1 cellular context compared by ENCODE assay signal in the genomic region with DNA sequence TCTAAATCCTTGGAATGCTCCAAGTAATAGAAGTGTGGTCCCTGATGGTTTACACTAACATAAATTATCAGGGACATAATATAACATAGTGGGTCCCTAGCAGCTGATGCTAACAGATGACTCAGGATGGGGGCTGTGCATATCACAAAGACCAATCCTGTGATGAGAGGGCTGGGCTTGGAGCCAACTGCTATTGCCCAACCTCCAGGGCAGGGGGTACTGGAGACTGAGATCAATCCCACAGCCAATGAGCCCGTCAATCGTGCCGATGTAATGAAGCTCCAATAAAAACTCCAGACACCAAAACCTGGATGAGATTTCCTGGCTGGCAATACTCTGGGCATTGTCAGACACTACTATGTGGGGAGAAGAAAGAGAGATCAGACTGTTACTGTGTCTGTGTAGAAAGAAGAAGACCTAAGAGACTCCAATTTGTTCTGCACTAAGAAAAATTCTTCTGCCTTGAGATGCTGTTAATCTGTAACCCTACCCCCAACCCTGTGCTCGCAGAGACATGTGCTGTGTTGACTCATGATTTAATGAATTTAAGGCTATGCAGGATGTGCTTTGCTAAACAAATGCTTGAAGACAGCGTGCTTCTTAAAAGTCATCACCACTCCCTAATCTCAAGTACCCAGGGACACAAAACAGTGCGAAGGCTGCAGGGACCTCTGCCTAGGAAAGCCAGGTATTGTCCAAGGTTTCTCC.
TF ChIP-seq lines count a peak whose summit lies in the region.

No MANE protein-coding gene starts in this region.

TF ChIP-seq in K562, 482 proteins besides CTCF, POLR2A, EP300 and RAD21 (continued from another document):
- TF ChIP-seq MGA (IDR thresholded peaks at IDR 0.05) (peak; percentile 63), NFIC (IDR thresholded peaks at IDR 0.05) (peak; percentile 80), CEBPB (tag; IDR thresholded peaks at IDR 0.05) (peak; percentile 84), JUND (IDR thresholded peaks at IDR 0.05; ENCODE audit: borderline replicate concordance, low read depth, low read length) (peak; percentile 55), JUND (tag; IDR thresholded peaks at IDR 0.05; ENCODE audit: borderline replicate concordance, low read depth, low read length) (no peak; the same call in 2 of the 3 replicates), CBFA2T2 (conservative IDR thresholded peaks at IDR 0.05) (peak; percentile 28; the same call in 1 of the 2 replicates), SRF (CRISPR knock-in tag; IDR thresholded peaks at IDR 0.05) (no peak), EP400 (IDR thresholded peaks at IDR 0.05) (0 out of 2 replicates have a peak, but pooled peaks have one; percentile 35), CEBPG (CRISPR knock-in tag; IDR thresholded peaks at IDR 0.05) (no peak), CEBPG (tag; conservative IDR thresholded peaks at IDR 0.05 in 1 of 2, IDR thresholded peaks at IDR 0.05 in 1 of 2) (peak; percentile 35 to 53; a peak in 3 of 4 replicates), NCOR1 (IDR thresholded peaks at IDR 0.05) (0 out of 2 replicates have a peak, but pooled peaks have one; percentile 6), KLF1 (tag; IDR thresholded peaks at IDR 0.05) (no peak), NFATC3 (IDR thresholded peaks at IDR 0.05) (no peak), MEIS2 (IDR thresholded peaks at IDR 0.05; ENCODE audit: partially characterized antibody) (peak; percentile 29), FOSL1 (tag; conservative IDR thresholded peaks at IDR 0.05) (peak; percentile 24; the same call in 1 of the 2 replicates), SMAD4 (CRISPR knock-in tag; conservative IDR thresholded peaks at IDR 0.05) (0 out of 2 replicates have a peak, but pooled peaks have one; percentile 22), CBFA2T3 (IDR thresholded peaks at IDR 0.05) (peak; percentile 25; the same call in 1 of the 2 replicates), L3MBTL2 (IDR thresholded peaks at IDR 0.05) (peak; percentile 66; the same call in 1 of the 2 replicates), GATAD2A (IDR thresholded peaks at IDR 0.05) (no peak), ZNF24 (IDR thresholded peaks at IDR 0.05) (peak; percentile 81), TBL1XR1 (IDR thresholded peaks at IDR 0.05; ENCODE audit: low read length in 2 of 2) (0 out of 4 replicates have a peak, but pooled peaks of 1 of the 2 experiments have one; percentile 14)
- TF ChIP-seq, protein P1, sequence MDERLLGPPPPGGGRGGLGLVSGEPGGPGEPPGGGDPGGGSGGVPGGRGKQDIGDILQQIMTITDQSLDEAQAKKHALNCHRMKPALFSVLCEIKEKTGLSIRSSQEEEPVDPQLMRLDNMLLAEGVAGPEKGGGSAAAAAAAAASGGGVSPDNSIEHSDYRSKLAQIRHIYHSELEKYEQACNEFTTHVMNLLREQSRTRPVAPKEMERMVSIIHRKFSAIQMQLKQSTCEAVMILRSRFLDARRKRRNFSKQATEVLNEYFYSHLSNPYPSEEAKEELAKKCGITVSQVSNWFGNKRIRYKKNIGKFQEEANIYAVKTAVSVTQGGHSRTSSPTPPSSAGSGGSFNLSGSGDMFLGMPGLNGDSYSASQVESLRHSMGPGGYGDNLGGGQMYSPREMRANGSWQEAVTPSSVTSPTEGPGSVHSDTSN (CRISPR knock-in tag; IDR thresholded peaks at IDR 0.05; ENCODE audit: low read depth): no peak
- TF ChIP-seq, protein P1 (tag; conservative IDR thresholded peaks at IDR 0.05; ENCODE audit: low read depth): 0 out of 2 replicates have a peak, but pooled peaks have one; percentile 25
- TF ChIP-seq, protein P2, sequence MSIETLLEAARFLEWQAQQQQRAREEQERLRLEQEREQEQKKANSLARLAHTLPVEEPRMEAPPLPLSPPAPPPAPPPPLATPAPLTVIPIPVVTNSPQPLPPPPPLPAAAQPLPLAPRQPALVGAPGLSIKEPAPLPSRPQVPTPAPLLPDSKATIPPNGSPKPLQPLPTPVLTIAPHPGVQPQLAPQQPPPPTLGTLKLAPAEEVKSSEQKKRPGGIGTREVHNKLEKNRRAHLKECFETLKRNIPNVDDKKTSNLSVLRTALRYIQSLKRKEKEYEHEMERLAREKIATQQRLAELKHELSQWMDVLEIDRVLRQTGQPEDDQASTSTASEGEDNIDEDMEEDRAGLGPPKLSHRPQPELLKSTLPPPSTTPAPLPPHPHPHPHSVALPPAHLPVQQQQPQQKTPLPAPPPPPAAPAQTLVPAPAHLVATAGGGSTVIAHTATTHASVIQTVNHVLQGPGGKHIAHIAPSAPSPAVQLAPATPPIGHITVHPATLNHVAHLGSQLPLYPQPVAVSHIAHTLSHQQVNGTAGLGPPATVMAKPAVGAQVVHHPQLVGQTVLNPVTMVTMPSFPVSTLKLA (conservative IDR thresholded peaks at IDR 0.05): peak in 1 of 2 experiments; percentile 47; a peak in 1 of 4 replicates
- TF ChIP-seq, protein P3, sequence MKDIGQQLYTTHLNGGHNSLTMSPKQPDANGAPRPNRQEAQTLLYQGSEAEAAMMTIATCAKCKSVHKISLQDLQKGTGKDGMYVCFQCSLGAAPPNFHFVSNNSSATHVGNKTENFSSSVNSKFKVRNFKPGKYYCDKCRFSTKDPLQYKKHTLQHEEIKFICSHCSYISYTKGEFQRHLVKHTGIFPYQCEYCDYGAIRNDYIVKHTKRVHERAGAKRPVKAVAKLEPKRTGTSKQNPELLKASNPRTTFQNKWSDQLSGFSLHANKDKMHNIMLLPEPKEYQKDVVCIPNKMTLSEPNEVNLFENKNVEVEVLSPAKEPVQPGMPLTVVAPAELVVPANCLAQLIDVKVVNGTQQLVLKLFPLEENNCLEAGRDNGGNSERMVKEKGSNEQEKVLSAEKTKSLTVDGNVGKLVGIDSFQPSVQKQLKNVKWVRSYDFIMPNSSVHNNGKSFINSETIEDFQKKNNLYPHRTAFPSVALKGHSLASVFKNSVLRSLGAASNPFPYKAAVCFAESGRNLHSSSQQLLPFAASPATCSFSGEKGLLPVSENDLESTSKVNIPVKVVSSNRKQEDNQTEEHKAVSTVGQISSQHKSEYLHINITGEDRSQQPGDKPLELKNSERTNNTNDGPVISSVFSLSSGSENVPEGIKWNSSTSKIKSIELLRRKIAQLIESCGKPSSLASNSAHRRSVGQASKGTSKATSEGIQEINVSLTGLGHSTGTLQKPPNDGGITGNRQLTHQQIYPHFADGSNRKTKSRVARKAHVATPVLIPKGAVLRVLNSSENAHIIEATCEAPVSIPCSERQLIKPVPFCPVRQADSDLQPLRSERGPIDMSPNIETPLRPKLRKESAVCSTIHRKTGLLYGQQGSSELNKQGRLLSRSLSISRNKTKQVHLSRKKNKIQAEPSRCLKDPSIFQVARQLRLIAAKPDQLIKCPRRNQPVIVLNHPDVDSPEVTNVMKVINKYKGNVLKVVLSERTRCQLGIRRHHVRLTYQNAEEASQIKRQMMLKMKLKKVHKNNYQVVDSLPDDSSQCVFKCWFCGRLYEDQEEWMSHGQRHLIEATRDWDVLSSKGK (CRISPR knock-in tag; IDR thresholded peaks at IDR 0.05): no peak
